In the genomic region with DNA sequence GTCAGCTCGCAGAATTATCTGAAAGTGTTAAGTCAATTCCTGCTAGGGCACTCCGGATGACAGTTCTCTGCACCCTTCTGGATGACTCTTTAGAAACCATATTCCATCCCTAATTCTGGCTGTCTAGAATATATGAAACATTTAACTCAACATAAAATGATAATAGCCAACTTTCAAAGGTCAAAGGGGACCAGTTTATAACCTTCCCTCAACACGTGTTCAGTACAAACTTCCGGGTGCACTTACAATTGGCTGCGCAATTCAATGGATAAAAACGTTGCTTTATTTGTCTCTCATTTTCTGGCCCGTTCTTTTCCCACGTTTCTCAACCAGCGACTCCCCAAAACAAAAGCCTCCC, we compare ENCODE assay signal across 8 cellular contexts. TPM values are rescaled to one million over a fixed set of nuclear protein-coding genes. Genes with fewer than 3 reads are reported as not detected.
DNase-seq lines count a peak whose midpoint lies in the region; ATAC-seq and TF ChIP-seq lines count a peak whose summit lies in the region.

No MANE protein-coding gene starts in this region.

- no peak overlapping the region for H2AFZ ChIP-seq in OCI-LY3 (ENCODE audit: low read depth, low read length)

- H3K4me2 ChIP-seq in OCI-LY3 (ENCODE audit: low read length), result peak overlapping the region; percentile 74

- DNase-seq in SIG-M5 treated with dmso at 0.1 percent for 504 hours (lab: John Stamatoyannopoulos, UW; ENCODE audit: unreplicated experiment) (peak; percentile 66), SIG-M5 (lab: John Stamatoyannopoulos, UW) (no peak), neural crest cell (ENCODE audit: low read depth, low spot score) (no peak), NCI-H1930 (lab: John Stamatoyannopoulos, UW) (no peak), NCI-H82 (lab: John Stamatoyannopoulos, UW) (no peak), NCI-H1092 (lab: John Stamatoyannopoulos, UW) (no peak)
- DNase-seq in effector memory CD8-positive, alpha-beta T cell, result no peak

- H3K27ac Mint-ChIP-seq in effector memory CD8-positive, alpha-beta T cell, result peak overlapping the region; percentile 88 to 94
- H3K27ac Mint-ChIP-seq in neural crest cell (ENCODE audit: unreplicated experiment), result peak overlapping the region; percentile 39

- H3K4me3 Mint-ChIP-seq in effector memory CD8-positive, alpha-beta T cell, result peak overlapping the region; percentile 85 to 92
- H3K4me3 Mint-ChIP-seq in neural crest cell, result peak overlapping the region; percentile 90

- peak overlapping the region; percentile 97 for H3K27ac ChIP-seq in OCI-LY3 (ENCODE audit: low read length)

- H3K9me3 Mint-ChIP-seq in effector memory CD8-positive, alpha-beta T cell, result no peaks in the 10 kb centered on the region
- H3K9me3 Mint-ChIP-seq in neural crest cell, result no peaks in the 10 kb centered on the region

- no peaks in the 10 kb centered on the region for H3K9me3 ChIP-seq in OCI-LY3 (ENCODE audit: insufficient read depth, low read length)

- H3K4me1 Mint-ChIP-seq in effector memory CD8-positive, alpha-beta T cell (ENCODE audit: low read depth in 2 of 2), result peaks cover 15 to 17% of the 10 kb centered on the region in 2 donors
- H3K4me1 Mint-ChIP-seq in neural crest cell, result peaks cover 21% of the 10 kb centered on the region

- H3K36me3 ChIP-seq in OCI-LY3 (replicated peaks; ENCODE audit: low read depth, low read length), result peaks cover 10% of the 10 kb centered on the region

- H3K27me3 ChIP-seq in OCI-LY3 (ENCODE audit: low read depth, low read length), result no peaks in the 10 kb centered on the region

- H3K27me3 Mint-ChIP-seq in effector memory CD8-positive, alpha-beta T cell, result no peaks in the 10 kb centered on the region
- no peaks in the 10 kb centered on the region for H3K27me3 Mint-ChIP-seq in neural crest cell (ENCODE audit: low read depth)

- peak overlapping the region; percentile 99 for H3K9ac ChIP-seq in OCI-LY3 (ENCODE audit: low read length)

- peak overlapping the region; percentile 90 for H3K4me3 ChIP-seq in OCI-LY3 (ENCODE audit: low read length)

- H4K20me1 ChIP-seq in OCI-LY3 (ENCODE audit: insufficient read depth, low read length), result peaks cover 46% of the 10 kb centered on the region

- H3K36me3 Mint-ChIP-seq in effector memory CD8-positive, alpha-beta T cell (ENCODE audit: insufficient read depth), result peaks cover 40% of the 10 kb centered on the region
- no peaks in the 10 kb centered on the region for H3K36me3 Mint-ChIP-seq in neural crest cell (ENCODE audit: low read depth)

- no peak for TF ChIP-seq CTCF in OCI-LY3 (IDR thresholded peaks at IDR 0.05; ENCODE audit: low read depth, low read length)
- TF ChIP-seq CTCF in neural crest cell (conservative IDR thresholded peaks at IDR 0.05), result no peak

- H3K79me2 ChIP-seq in OCI-LY3 (ENCODE audit: low read length), result peaks cover 63% of the 10 kb centered on the region

- no peak for ATAC-seq in effector memory CD8-positive, alpha-beta T cell (replicated peaks)

- peaks cover 33% of the 10 kb centered on the region for H3K4me1 ChIP-seq in OCI-LY3 (ENCODE audit: low read length)

RNA-seq across cellular contexts. Expression of gene SBNO1, which starts 1.3 kb away (rescaled TPM):
- 43.2 and 44.8 TPM in 2 replicates for total RNA-seq in neural crest cell

RNA-seq across cellular contexts. Expression of gene KMT5A, which starts 20.6 kb away (rescaled TPM):
- 55.1 and 57.5 TPM in 2 replicates for total RNA-seq in neural crest cell
